8 cellular contexts compared by ENCODE assay signal in genomic region chr1:205504311-205505075, GRCh38. TPM values are rescaled to one million over a fixed set of nuclear protein-coding genes. Genes with fewer than 3 reads are reported as not detected.
DNase-seq lines count a peak whose midpoint lies in the region; ATAC-seq and TF ChIP-seq lines count a peak whose summit lies in the region.

TSS of gene CDK18 (plus strand) at chr1:205504669. CDS start at chr1:205523168, 18,499 bp downstream.

- H3K27me3 ChIP-seq in ectodermal cell (ENCODE audit: control insufficient read depth, insufficient read depth, low read length, poor library complexity, severe bottlenecking) (no peaks in the 10 kb centered on the region), lung (ENCODE audit: control insufficient read depth, insufficient read depth) (no peaks in the 10 kb centered on the region)

- H3K4me3 ChIP-seq in ectodermal cell (ENCODE audit: insufficient read depth, low read depth, low read length): peak within 1 kb of the TSS; percentile 67
- peak within 1 kb of the TSS; percentile 62 for H3K4me3 ChIP-seq in lung

- peak; percentile 80 for ATAC-seq in lung (ENCODE audit: insufficient read depth, low FRiP score)
- no peak for ATAC-seq in HG02571 (IDR thresholded peaks at IDR 0.05; ENCODE audit: unreplicated experiment)

- H3K36me3 ChIP-seq in ectodermal cell (ENCODE audit: control insufficient read depth, insufficient read depth, low read length): no peaks in the 10 kb centered on the region
- H3K36me3 ChIP-seq in lung (ENCODE audit: control insufficient read depth in 2 of 2, insufficient read depth in 2 of 2, low read length in 2 of 2): no peaks in the 10 kb centered on the region

- H3K27ac ChIP-seq in ectodermal cell (ENCODE audit: insufficient read depth, low read depth, low read length, poor library complexity, severe bottlenecking) (peak within 1 kb of the TSS; percentile 39), lung (ENCODE audit: low read depth in 1 of 2, low read length in 1 of 2) (peak within 1 kb of the TSS; percentile 66 to 88)

- DNase-seq in GDM1 (lab: John Stamatoyannopoulos, UW): peak; percentile 62
- peak; percentile 72 for DNase-seq in NCI-H2029 treated with DMSO at 0.1 percent for 48 hours (lab: John Stamatoyannopoulos, UW)
- peak; percentile 38 to 49 for DNase-seq in activated CD4-positive, alpha-beta T cell treated with anti-CD3 and anti-CD28 coated beads for 4 hours
- DNase-seq in lung (ENCODE audit: low spot score): peak; percentile 91
- DNase-seq in stimulated activated CD8-positive, alpha-beta memory T cell treated with anti-CD3 and anti-CD28 coated beads, Interleukin-12 subunit alpha, Interleukin-12 subunit beta, amount 100 ng/mL, for 1 hour (ENCODE audit: low read depth): peak; percentile 21
- DNase-seq in foreskin melanocyte: no peak

- H3K4me1 ChIP-seq in ectodermal cell (ENCODE audit: control insufficient read depth, insufficient read depth, low read length) (peaks cover 32% of the 10 kb centered on the region), lung (ENCODE audit: control insufficient read depth in 2 of 2, insufficient read depth in 2 of 2, low read length in 2 of 2) (peaks cover 0 to 14% of the 10 kb centered on the region in 2 donors)

- H3K9me3 ChIP-seq in ectodermal cell (ENCODE audit: control insufficient read depth, low read length): no peaks in the 10 kb centered on the region
- H3K9me3 ChIP-seq in lung (ENCODE audit: control insufficient read depth in 2 of 2, insufficient read depth in 1 of 2, low read length in 1 of 2): no peaks in the 10 kb centered on the region

- WGBS in ectodermal cell, 2 experiments: 2 to 3% methylated on average over 41 of the region's 42 CpGs
- WGBS in lung, 2 donors: 4 to 5% methylated on average over 39 to 42 of the region's 42 CpGs

- no peak for TF ChIP-seq CTCF in lung (IDR thresholded peaks at IDR 0.05; ENCODE audit: control extremely low read depth, extremely low read depth)

RNA-seq across cellular contexts. Expression of gene CDK18, which starts in this region (rescaled TPM):
- polyA plus RNA-seq in ectodermal cell (2013, experiment 1 of 4): 37.4 TPM
- polyA plus RNA-seq in ectodermal cell (2013, experiment 2 of 4): 34.2 TPM
- polyA plus RNA-seq in ectodermal cell (2013, experiment 3 of 4): 26.0 TPM
- 31.5 TPM for polyA plus RNA-seq in ectodermal cell (2013, experiment 4 of 4)
- total RNA-seq in lung: 10 to 100 TPM; 10.9 to 19.1 TPM
- polyA plus RNA-seq in lung: 10 to 100 TPM in 1 of 2 donors, 1 to 10 TPM in 1; 9.7 to 21.0 TPM
